In the genomic region with DNA sequence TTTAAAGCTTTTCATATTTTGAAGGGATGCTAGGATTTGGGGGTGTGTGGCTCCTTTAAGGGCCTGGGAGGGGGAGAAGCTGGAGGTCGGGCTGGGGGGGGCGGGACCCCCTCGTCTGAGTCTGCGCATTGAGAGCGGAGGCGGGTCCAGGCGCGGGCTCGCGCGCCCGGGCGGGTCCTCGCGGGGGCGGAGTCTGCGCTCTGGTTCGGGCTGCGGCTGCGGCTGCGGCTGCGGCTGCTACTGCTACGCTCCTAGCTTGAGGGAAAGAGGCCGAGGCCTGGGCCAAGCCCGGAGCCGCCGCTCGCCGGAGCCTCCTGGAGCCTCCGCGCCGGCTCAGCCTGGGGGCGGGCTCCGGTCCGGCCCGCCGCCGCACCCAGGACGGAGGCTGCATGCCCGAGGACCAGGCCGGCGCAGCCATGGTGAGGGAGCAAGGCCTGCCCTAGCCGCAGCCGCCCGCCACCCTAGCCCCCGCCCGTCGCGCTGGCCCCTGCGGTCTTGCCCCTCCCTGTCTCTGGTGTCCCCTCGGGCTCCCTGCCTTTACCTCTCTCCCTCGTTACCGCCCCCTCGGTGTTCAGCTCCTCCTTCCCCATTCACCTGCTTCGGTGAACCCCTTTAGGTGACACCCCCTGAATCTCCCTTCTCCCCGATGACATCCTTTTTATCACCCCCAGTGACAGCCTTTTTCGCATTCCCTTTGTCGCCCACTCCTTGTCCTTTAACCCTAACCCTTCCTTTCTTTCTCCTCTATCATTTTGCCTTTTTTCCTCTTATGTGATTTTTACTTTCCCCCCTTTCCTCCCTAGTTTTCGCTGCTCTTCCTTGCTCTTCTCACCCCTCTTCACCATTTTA, we compare ENCODE assay signal across 8 cellular contexts. TPM values are rescaled to one million over a fixed set of nuclear protein-coding genes. Genes with fewer than 3 reads are reported as not detected.
A peak's percentile ranks its signal among the peaks of the same experiment; 100 is the strongest.
DNase-seq lines count a peak whose midpoint lies in the region; ATAC-seq and TF ChIP-seq lines count a peak whose summit lies in the region.

A gene (plus strand): TSS at position 189 of the 849 bp plus-strand sequence. CDS start 201 bp downstream, at position 390.

- DNase-seq in GM13976 (ENCODE audit: low spot score) (peak; percentile 97), NCI-H146 (lab: John Stamatoyannopoulos, UW) (peak; percentile 83), T-cell (peak; percentile 75 to 92 (median 86)), adrenal gland (peak; percentile 88 to 95 (median 91)), heart left ventricle (peak; percentile 92 to 96 (median 92)), posterior vena cava (ENCODE audit: low spot score) (peak; percentile 97), upper lobe of left lung (peak; percentile 91 to 98)

- CTCF ChIA-PET in T-cell (lab: Charles Lee) = interaction anchor here (0.6 to 1.5 kb wide), 8 partner anchors 22 to 358 kb away, joined by 3 to 5 read pairs (median 3); a partner anchor contains a TSS

- peaks cover 10 to 27% of the 10 kb centered on the region in 2 donors for H3K4me1 ChIP-seq in adrenal gland (replicated peaks in 1 of 2)
- peaks cover 5 to 33% (median 23%) of the 10 kb centered on the region in 12 donors for H3K4me1 ChIP-seq in heart left ventricle
- H3K4me1 ChIP-seq in upper lobe of left lung = peaks cover 14 to 21% (median 15%) of the 10 kb centered on the region in 4 donors

- H3K4me3 ChIP-seq in adrenal gland (peak within 1 kb of the TSS; percentile 64 to 96 (median 78)), heart left ventricle (peak within 1 kb of the TSS; percentile 73 to 99 (median 92)), upper lobe of left lung (peak within 1 kb of the TSS; percentile 60 to 94 (median 74))

- intact Hi-C loops in adrenal gland (cut with DNase I) = no loop called here
- intact Hi-C loops in heart left ventricle (cut with DNase I) = loop anchor here in 3 of 10 donors (2.0 kb wide), 1 partner anchor 24 kb away; no protein-coding TSS in a partner anchor
- intact Hi-C loops in posterior vena cava (cut with DNase I) = no loop called here

- H3K27ac Mint-ChIP-seq in T-cell = peak within 1 kb of the TSS; percentile 76 to 80

- in situ Hi-C loops in GM13976 (cut with MboI; ENCODE audit: low sequenced_read_pairs, unreplicated experiment) = no loop called here

- H3K36me3 ChIP-seq in adrenal gland (replicated peaks in 1 of 2) (no peaks in the 10 kb centered on the region), heart left ventricle (no peaks in the 10 kb centered on the region), upper lobe of left lung (no peaks in the 10 kb centered on the region)

- peaks cover 41 to 48% (median 46%) of the 10 kb centered on the region in 3 donors for H3K4me1 Mint-ChIP-seq in T-cell

- no peaks in the 10 kb centered on the region for H3K27me3 ChIP-seq in adrenal gland
- H3K27me3 ChIP-seq in heart left ventricle = no peaks in the 10 kb centered on the region
- H3K27me3 ChIP-seq in upper lobe of left lung = no peaks in the 10 kb centered on the region

- H3K27ac ChIP-seq in adrenal gland = peak within 1 kb of the TSS; percentile 31 to 95 (median 89)
- H3K27ac ChIP-seq in heart left ventricle = peak within 1 kb of the TSS; percentile 59 to 95 (median 90)
- H3K27ac ChIP-seq in upper lobe of left lung = peak within 1 kb of the TSS; percentile 77 to 96 (median 82)

- H3K27me3 Mint-ChIP-seq in T-cell = peaks cover 0 to 5% of the 10 kb centered on the region in 2 donors

- H3K9me3 ChIP-seq in adrenal gland (replicated peaks in 1 of 3) (no peaks in the 10 kb centered on the region), heart left ventricle (no peaks in the 10 kb centered on the region), upper lobe of left lung (no peaks in the 10 kb centered on the region)

- no peaks in the 10 kb centered on the region for H3K36me3 Mint-ChIP-seq in T-cell

- WGBS in adrenal gland, 4 donors = 1 to 2% (median 1%) methylated on average over 12 to 58 of the region's 59 CpGs
- 0 to 1% (median 0%) methylated on average over 18 to 59 of the region's 59 CpGs for WGBS in heart left ventricle, 4 donors
- WGBS in upper lobe of left lung, 2 donors = 1 to 2% methylated on average over 15 to 17 of the region's 59 CpGs

- POLR2A ChIA-PET in T-cell (lab: Charles Lee) = interaction anchor here (0.6 to 1.1 kb wide), 6 partner anchors 15 to 586 kb away, joined by 3 to 5 read pairs (median 4); no protein-coding TSS in a partner anchor

- TF ChIP-seq POLR2A in adrenal gland (IDR thresholded peaks at IDR 0.05) (peak; percentile 77 to 92), heart left ventricle (IDR thresholded peaks at IDR 0.05) (peak; percentile 53 to 84), upper lobe of left lung (IDR thresholded peaks at IDR 0.05) (peak in 3 of 4 donors; percentile 68 to 91 (median 68))

- TF ChIP-seq CTCF in GM13976 (IDR thresholded peaks at IDR 0.05; ENCODE audit: borderline replicate concordance, control extremely low read depth, extremely low read depth, insufficient read depth, missing control alignments) (no peak), adrenal gland (IDR thresholded peaks at IDR 0.05) (no peak), heart left ventricle (IDR thresholded peaks at IDR 0.05) (no peak), upper lobe of left lung (IDR thresholded peaks at IDR 0.05) (no peak)

- no peak for TF ChIP-seq EP300 in upper lobe of left lung (IDR thresholded peaks at IDR 0.05)

- ATAC-seq in HG02852 (IDR thresholded peaks at IDR 0.05; ENCODE audit: unreplicated experiment) (peak; percentile 97), T-cell (replicated peaks in 1 of 4) (peak; percentile 88 to 94 (median 94)), heart left ventricle (peak; percentile 84 to 98 (median 96)), upper lobe of left lung (ENCODE audit: low FRiP score in 2 of 2) (peak; percentile 94 to 99)

- peak within 1 kb of the TSS; percentile 84 to 94 (median 85) for H3K4me3 Mint-ChIP-seq in T-cell

- no peaks in the 10 kb centered on the region for H3K9me3 Mint-ChIP-seq in T-cell

RNA-seq across cellular contexts. Expression of the gene that starts here (rescaled TPM):
- total RNA-seq in T-cell (10 to 100 TPM; 16.6 to 22.2 (median 20.1) TPM), adrenal gland (10 to 100 TPM; 34.7 to 63.5 (median 46.6) TPM), heart left ventricle (10 to 100 TPM; 45.8 to 85.4 (median 72.4) TPM), posterior vena cava (10 to 100 TPM; 33.1 to 35.1 TPM), upper lobe of left lung (10 to 100 TPM; 23.0 to 37.2 (median 25.7) TPM)
- polyA plus RNA-seq in adrenal gland (10 to 100 TPM in 2 of 3 donors, 1 to 10 TPM in 1; 4.5 to 22.4 (median 11.7) TPM), heart left ventricle (10 to 100 TPM; 16.6 to 28.6 TPM)

Comparison
In these comparisons a context has a peak if more than half of its experiments do, and no peak if none do; other contexts are left out.
1. Peak in every context shown above with its lines: DNase-seq, ATAC-seq, H3K4me3 ChIP-seq and H3K27ac ChIP-seq.